Comparison of ENCODE assay signal across 12 cellular contexts in genomic region chr12:106296179-106296877, GRCh38. TPM values are rescaled to one million over a fixed set of nuclear protein-coding genes. Genes with fewer than 3 reads are reported as not detected.
DNase-seq lines count a peak whose midpoint lies in the region; ATAC-seq, FAIRE-seq and TF ChIP-seq lines count a peak whose summit lies in the region.
"Had no signal": no experiment of that assay in that cellular context is flagged by ENCODE, and none has a peak within 500 bp of the region (broad histone marks: within the 10 kb centered on the region; RNA-seq: fewer than 3 reads in every experiment).

No MANE protein-coding gene starts in this region.

- no peak overlapping the region for H3K9ac ChIP-seq in skeletal muscle satellite cell (ENCODE audit: low read depth, low read length)

- TF ChIP-seq CTCF in fibroblast of villous mesenchyme (IDR thresholded peaks at IDR 0.05; ENCODE audit: insufficient read depth, low read depth, low read length) = no peak
- no peak for TF ChIP-seq CTCF in WTC11 (IDR thresholded peaks at IDR 0.05)

- H3K27me3 ChIP-seq in skeletal muscle satellite cell (ENCODE audit: control insufficient read depth, insufficient read depth, low read length) = no peaks in the 10 kb centered on the region

- no peaks in the 10 kb centered on the region for H3K9me3 ChIP-seq in skeletal muscle satellite cell (replicated peaks; ENCODE audit: low read length)

- DNase-seq in H54 (ENCODE audit: insufficient read length, low spot score) (peak; percentile 49), fibroblast of villous mesenchyme (ENCODE audit: low read depth) (peak; percentile 85), anterior cingulate cortex (lab: John Stamatoyannopoulos, UW) (no peak), OCI-M2 (lab: John Stamatoyannopoulos, UW; ENCODE audit: unreplicated experiment) (no peak), WTC11 (ENCODE audit: low spot score) (no peak)
- DNase-seq: activated T-cell treated with anti-CD3 and anti-CD28 coated beads, Interleukin-2, amount 50 U/mL, for 72 hours; DND-41; posterior cingulate gyrus had no signal

- no peaks in the 10 kb centered on the region for H3K36me3 Mint-ChIP-seq in WTC11

- H3K4me3 ChIP-seq in fibroblast of villous mesenchyme (ENCODE audit: low read depth, low read length) (no peak overlapping the region), skeletal muscle satellite cell (ENCODE audit: low read length) (no peak overlapping the region)

- CTCF ChIA-PET in WTC11 (lab: Charles Lee) = interaction anchor here (1.8 kb wide), 1 partner anchor 61 kb away, joined by 5 read pairs; the partner anchor contains the start of gene POLR3B

- H3K4me2 ChIP-seq in skeletal muscle satellite cell (ENCODE audit: low read length) = peak overlapping the region; percentile 36

- peaks cover 12% of the 10 kb centered on the region for H3K4me1 ChIP-seq in skeletal muscle satellite cell (ENCODE audit: control insufficient read depth, insufficient read depth, low read length)

- H3K27me3 Mint-ChIP-seq in WTC11 (ENCODE audit: low read depth) = no peaks in the 10 kb centered on the region

- H3K27ac Mint-ChIP-seq in WTC11 = no peak overlapping the region
- H3K27ac Mint-ChIP-seq: activated T-cell treated with anti-CD3 and anti-CD28 coated beads, Interleukin-2, amount 50 U/mL, for 72 hours had no signal

- H3K9me3 Mint-ChIP-seq in WTC11 = no peaks in the 10 kb centered on the region
- H3K9me3 Mint-ChIP-seq: activated T-cell treated with anti-CD3 and anti-CD28 coated beads, Interleukin-2, amount 50 U/mL, for 72 hours had no signal

- no peak overlapping the region for H3K4me3 Mint-ChIP-seq in WTC11
- H3K4me3 Mint-ChIP-seq: activated T-cell treated with anti-CD3 and anti-CD28 coated beads, Interleukin-2, amount 50 U/mL, for 72 hours had no signal

- peak; percentile 96 for FAIRE-seq in H54 (lab: Jason Lieb, UNC)
- FAIRE-seq: islet of Langerhans had no signal

- ATAC-seq in SK-N-SH treated with all-trans-retinoic acid at 6 μM for 48 hours = peak; percentile 94
- no peak for ATAC-seq in HG02981 (IDR thresholded peaks at IDR 0.05; ENCODE audit: unreplicated experiment)
- no peak for ATAC-seq in WTC11
- ATAC-seq: activated T-cell treated with anti-CD3 and anti-CD28 coated beads, Interleukin-2, amount 50 U/mL, for 72 hours had no signal

- POLR2A ChIA-PET in WTC11 (lab: Charles Lee) = no interaction called here

- H3K4me1 Mint-ChIP-seq in WTC11 = peaks cover 17% of the 10 kb centered on the region

- TF ChIP-seq POLR2A in H54 (IDR thresholded peaks at IDR 0.05; ENCODE audit: low read depth, low read length) = no peak

- H3K36me3 ChIP-seq in skeletal muscle satellite cell (ENCODE audit: insufficient read depth, low read length) = no peaks in the 10 kb centered on the region

TF ChIP-seq in SK-N-SH treated with all-trans-retinoic acid at 6 μM for 48 hours, 23 proteins besides CTCF, POLR2A, EP300 and RAD21 (continues in another document):
- no peak for TF ChIP-seq CSRNP3 (CRISPR knock-in tag; IDR thresholded peaks at IDR 0.05)
- TF ChIP-seq ZFP3 (CRISPR knock-in tag; IDR thresholded peaks at IDR 0.05) = no peak
- no peak for TF ChIP-seq ARNTL (CRISPR knock-in tag; IDR thresholded peaks at IDR 0.05; ENCODE audit: borderline replicate concordance, low read depth)
- TF ChIP-seq TSHZ2 (CRISPR knock-in tag; IDR thresholded peaks at IDR 0.05) = no peak
- no peak for TF ChIP-seq ZNF8 (CRISPR knock-in tag; IDR thresholded peaks at IDR 0.05)
- no peak for TF ChIP-seq TOX (CRISPR knock-in tag; IDR thresholded peaks at IDR 0.05; ENCODE audit: borderline replicate concordance)
- no peak for TF ChIP-seq ZFP30 (CRISPR knock-in tag; IDR thresholded peaks at IDR 0.05)
- no peak for TF ChIP-seq ESRRG (CRISPR knock-in tag; IDR thresholded peaks at IDR 0.05)
- TF ChIP-seq ISL1 (CRISPR knock-in tag; IDR thresholded peaks at IDR 0.05) = no peak

TF ChIP-seq in WTC11, 78 proteins besides CTCF, POLR2A, EP300 and RAD21:
- TF ChIP-seq ZNF121 (CRISPR knock-in tag; IDR thresholded peaks at IDR 0.05) = no peak
- no peak for TF ChIP-seq ZNF423 (CRISPR knock-in tag; IDR thresholded peaks at IDR 0.05)
- no peak for TF ChIP-seq FOXJ3 (CRISPR knock-in tag; IDR thresholded peaks at IDR 0.05; ENCODE audit: borderline replicate concordance)

RNA-seq across cellular contexts. Expression of gene TCP11L2, which starts 6.2 kb away (rescaled TPM):
- total RNA-seq in fibroblast of villous mesenchyme (25.0 and 30.0 TPM in 2 replicates), WTC11 (2021) (11.9 to 12.8 TPM (median 12.3 TPM) in 3 replicates)
- total RNA-seq in skeletal muscle satellite cell (2012; rRNA removed) = 10.3 and 10.9 TPM in 2 replicates

RNA-seq across cellular contexts. Expression of gene CKAP4, which starts 48.5 kb away (rescaled TPM):
- total RNA-seq in fibroblast of villous mesenchyme (253 and 310 TPM in 2 replicates), WTC11 (2021) (67.2 to 69.6 TPM (median 67.8 TPM) in 3 replicates)
- 169 and 179 TPM in 2 replicates for total RNA-seq in skeletal muscle satellite cell (2012; rRNA removed)

Comparison
In these comparisons a context has a peak if more than half of its experiments do, and no peak if none do; other contexts are left out.
1. DNase-seq: peak in H54 (single experiment) and fibroblast of villous mesenchyme (single experiment); none in anterior cingulate cortex (0 of 58), OCI-M2 (single experiment) and WTC11 (single experiment).